ENCODE assay signal across 9 cellular contexts in the genomic region with DNA sequence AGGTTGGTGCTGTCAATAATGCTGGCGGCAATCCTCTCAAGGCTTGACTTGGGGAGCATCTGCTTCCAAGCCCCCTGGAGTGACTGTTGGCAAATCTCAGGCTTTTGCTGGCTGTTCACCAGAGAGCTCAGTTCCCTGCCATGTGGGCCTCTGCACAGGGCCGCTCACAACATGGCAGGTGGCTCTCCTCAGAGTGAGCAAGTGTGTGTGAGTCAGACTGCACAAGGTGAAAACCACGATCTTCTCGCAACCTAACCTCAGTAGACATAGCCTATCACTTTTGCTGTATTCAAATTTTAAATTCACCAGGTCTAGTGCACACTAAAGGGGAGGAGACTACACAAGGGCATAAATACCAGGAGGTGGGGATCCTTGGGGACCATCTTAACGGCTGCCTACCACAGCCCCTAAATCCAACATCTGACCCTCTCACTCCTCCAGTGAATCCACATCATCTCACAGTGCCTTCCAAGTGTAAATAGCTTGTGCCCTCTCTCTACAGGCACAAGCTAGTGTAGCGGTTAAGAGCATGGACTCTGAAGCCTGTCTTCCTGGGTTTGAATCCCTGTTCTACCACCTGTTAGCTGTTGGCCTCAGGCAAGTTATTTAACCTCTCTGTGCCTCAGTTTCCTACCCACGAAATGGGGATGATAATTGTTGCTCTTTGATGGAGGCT.
DNase-seq lines count a peak whose midpoint lies in the region; ATAC-seq, FAIRE-seq and TF ChIP-seq lines count a peak whose summit lies in the region.
"Had no signal": no experiment of that assay in that cellular context is flagged by ENCODE, and none has a peak within 500 bp of the region (broad histone marks: within the 10 kb centered on the region; RNA-seq: fewer than 3 reads in every experiment).

No MANE protein-coding gene starts in this region.

- intact Hi-C loops in A673 (cut with micrococcal nuclease; ENCODE audit: unreplicated experiment) (no loop called here), Right ventricle myocardium superior (cut with DNase I) (no loop called here)

- TF ChIP-seq CTCF in A673 (conservative IDR thresholded peaks at IDR 0.05; ENCODE audit: low read depth, low read length) = no peak

- H3K36me3 ChIP-seq in A673 (ENCODE audit: insufficient read depth, low read length, poor library complexity, severe bottlenecking) = no peaks in the 10 kb centered on the region
- H3K36me3 ChIP-seq in small intestine (ENCODE audit: control insufficient read depth in 2 of 2, insufficient read depth in 2 of 2, low read length in 2 of 2) = no peaks in the 10 kb centered on the region
- H3K36me3 ChIP-seq: BLaER1 treated with 17β-estradiol and CSF1 and Interleukin-3, amounts not matched to agents 10 nM and 100 nM had no signal

- no peaks in the 10 kb centered on the region for H3K9me3 Mint-ChIP-seq in activated CD8-positive, alpha-beta T cell treated with anti-CD3 and anti-CD28 coated beads, Interleukin-2, amount 10 ng/mL, durations not matched to agents 7 days and 5 days (ENCODE audit: insufficient read depth)

- DNase-seq in A673 (ENCODE audit: low spot score) (peak; percentile 5), small intestine (peak; percentile 20), HPDE6-E6E7 (ENCODE audit: extremely low spot score) (no peak), COLO668 (lab: John Stamatoyannopoulos, UW; ENCODE audit: unreplicated experiment) (no peak), Right ventricle myocardium superior (no peak)
- peak; percentile 53 for DNase-seq in activated CD8-positive, alpha-beta T cell treated with anti-CD3 and anti-CD28 coated beads, Interleukin-2, amount 10 ng/mL, durations not matched to agents 7 days and 5 days

- H3K9me3 ChIP-seq in A673 (ENCODE audit: low read depth, low read length, poor library complexity, severe bottlenecking) (no peaks in the 10 kb centered on the region), small intestine (ENCODE audit: control insufficient read depth, low read depth) (no peaks in the 10 kb centered on the region)

- ATAC-seq in GM19467 (IDR thresholded peaks at IDR 0.05; ENCODE audit: unreplicated experiment) (peak; percentile 79), HG03571 (IDR thresholded peaks at IDR 0.05; ENCODE audit: unreplicated experiment) (peak; percentile 86), Right ventricle myocardium superior (ENCODE audit: poor library complexity) (no peak)
- peak; percentile 93 for ATAC-seq in activated CD8-positive, alpha-beta T cell treated with anti-CD3 and anti-CD28 coated beads, Interleukin-2, amount 10 ng/mL, durations not matched to agents 7 days and 5 days

- FAIRE-seq in small intestine (lab: Jason Lieb, UNC) = no peak

- 64 to 77% (median 70%) methylated on average over 7 of the region's 7 CpGs for WGBS in small intestine, 3 donors

- CTCF ChIA-PET in A673 (lab: Charles Lee) = no interaction called here
- CTCF ChIA-PET in activated CD8-positive, alpha-beta T cell treated with anti-CD3 and anti-CD28 coated beads, Interleukin-2, amount 10 ng/mL, durations not matched to agents 7 days and 5 days (lab: Charles Lee) = interaction anchor here (1.2 to 1.3 kb wide), 2 partner anchors 79 to 172 kb away, joined by 3 to 4 read pairs; no protein-coding TSS in a partner anchor

- peaks cover 4% of the 10 kb centered on the region for H3K36me3 Mint-ChIP-seq in activated CD8-positive, alpha-beta T cell treated with anti-CD3 and anti-CD28 coated beads, Interleukin-2, amount 10 ng/mL, durations not matched to agents 7 days and 5 days (ENCODE audit: low read depth)

- H3K4me1 ChIP-seq in A673 (ENCODE audit: insufficient read depth, low read length, poor library complexity, severe bottlenecking) = no peaks in the 10 kb centered on the region
- H3K4me1 ChIP-seq in small intestine (ENCODE audit: control insufficient read depth in 2 of 2, insufficient read depth in 1 of 2, low read depth in 1 of 2, low read length in 1 of 2) = no peaks in the 10 kb centered on the region

- peaks cover 9% of the 10 kb centered on the region for H3K27me3 ChIP-seq in A673 (replicated peaks; ENCODE audit: insufficient read depth, low read depth, low read length, poor library complexity)
- H3K27me3 ChIP-seq in small intestine (ENCODE audit: control insufficient read depth in 2 of 2, insufficient read depth in 2 of 2, low read length in 2 of 2) = no peaks in the 10 kb centered on the region
- H3K27me3 ChIP-seq: BLaER1 treated with 17β-estradiol and CSF1 and Interleukin-3, amounts not matched to agents 10 nM and 100 nM had no signal

- H3K27ac Mint-ChIP-seq in activated CD8-positive, alpha-beta T cell treated with anti-CD3 and anti-CD28 coated beads, Interleukin-2, amount 10 ng/mL, durations not matched to agents 7 days and 5 days = peak overlapping the region; percentile 64

- H3K4me3 Mint-ChIP-seq in activated CD8-positive, alpha-beta T cell treated with anti-CD3 and anti-CD28 coated beads, Interleukin-2, amount 10 ng/mL, durations not matched to agents 7 days and 5 days = no peak overlapping the region

- H3K4me3 ChIP-seq in A673 (ENCODE audit: low read depth, low read length, poor library complexity, severe bottlenecking) (no peak overlapping the region), small intestine (ENCODE audit: low read depth in 1 of 2, low read length in 2 of 2) (no peak overlapping the region)
- H3K4me3 ChIP-seq: BLaER1 treated with 17β-estradiol and CSF1 and Interleukin-3, amounts not matched to agents 10 nM and 100 nM had no signal

- no peak overlapping the region for H3K27ac ChIP-seq in A673 (ENCODE audit: low read depth, low read length, poor library complexity, severe bottlenecking)
- no peak overlapping the region for H3K27ac ChIP-seq in small intestine (ENCODE audit: low read depth in 1 of 2, low read length in 1 of 2)
- H3K27ac ChIP-seq: BLaER1 treated with 17β-estradiol and CSF1 and Interleukin-3, amounts not matched to agents 10 nM and 100 nM had no signal

- BruUV-seq in A673 (replicated peaks; lab: Mats Ljungman, UMichigan) = no TSS peak

- peaks cover 17% of the 10 kb centered on the region for H3K4me1 Mint-ChIP-seq in activated CD8-positive, alpha-beta T cell treated with anti-CD3 and anti-CD28 coated beads, Interleukin-2, amount 10 ng/mL, durations not matched to agents 7 days and 5 days (ENCODE audit: low read depth)

- peaks cover 3% of the 10 kb centered on the region for H3K27me3 Mint-ChIP-seq in activated CD8-positive, alpha-beta T cell treated with anti-CD3 and anti-CD28 coated beads, Interleukin-2, amount 10 ng/mL, durations not matched to agents 7 days and 5 days (ENCODE audit: low read depth)

- POLR2A ChIA-PET in A673 (lab: Charles Lee; ENCODE audit: low non-redundant PET) = no interaction called here
- POLR2A ChIA-PET in activated CD8-positive, alpha-beta T cell treated with anti-CD3 and anti-CD28 coated beads, Interleukin-2, amount 10 ng/mL, durations not matched to agents 7 days and 5 days (lab: Charles Lee) = interaction anchor here (1.1 to 1.5 kb wide), 2 partner anchors 24 to 169 kb away, joined by 4 read pairs; no protein-coding TSS in a partner anchor

Comparison
In these comparisons a context has a peak if more than half of its experiments do, and no peak if none do; other contexts are left out.
1. DNase-seq: peak in A673 (single experiment), activated CD8-positive, alpha-beta T cell treated with anti-CD3 and anti-CD28 coated beads, Interleukin-2, amount 10 ng/mL, durations not matched to agents 7 days and 5 days (single experiment) and small intestine (single experiment); none in HPDE6-E6E7 (single experiment), COLO668 (single experiment) and Right ventricle myocardium superior (single experiment).